31 cellular contexts compared by ENCODE assay signal in genomic region chr9:102950341-102950740, GRCh38. TPM values are rescaled to one million over a fixed set of nuclear protein-coding genes. Genes with fewer than 3 reads are reported as not detected.
"Had no signal": no experiment of that assay in that cellular context is flagged by ENCODE, and none has a peak within 500 bp of the region (broad histone marks: within the 10 kb centered on the region; RNA-seq: fewer than 3 reads in every experiment).

No MANE protein-coding gene starts in this region.

- DNase-seq: activated B cell treated with CpG ODN at 0.5 μM for 24 hours; activated CD4-positive, alpha-beta T cell treated with anti-CD3 and anti-CD28 coated beads for 36 hours; activated CD4-positive, alpha-beta T cell treated with anti-CD3 and anti-CD28 coated beads, Interleukin-2, amount 50 U/mL, for 4 hours; activated CD8-positive, alpha-beta memory T cell treated with anti-CD3 and anti-CD28 coated beads for 24 hours; activated CD8-positive, alpha-beta memory T cell treated with anti-CD3 and anti-CD28 coated beads, Interleukin-2, amount 50 U/mL, for 4 hours; activated naive CD4-positive, alpha-beta T cell; activated T-cell treated with anti-CD3 and anti-CD28 coated beads, Interleukin-2, amount 50 U/mL, for 24 hours; amniotic stem cell; cortex of kidney; foreskin fibroblast; glutamatergic neuron; immature natural killer cell; left ventricle myocardium superior; mammary epithelial cell; midbrain; pancreas; psoas muscle; right cardiac atrium; stimulated activated CD4-positive, alpha-beta T cell treated with anti-CD3 and anti-CD28 coated beads, Interleukin-12 subunit alpha, Interleukin-12 subunit beta, amount 100 ng/mL, for 4 hours; substantia nigra; T-helper 1 cell; thyroid gland; upper lobe of right lung had no signal

- H3K27me3 ChIP-seq: cardiac muscle cell, hepatocyte, neutrophil, pancreas, thyroid gland, upper lobe of right lung had no signal

- H3K9me3 ChIP-seq: neutrophil, pancreas, psoas muscle, thyroid gland, upper lobe of right lung had no signal

- H3K4me1 ChIP-seq: pancreas, psoas muscle, thyroid gland, upper lobe of right lung had no signal

- H3K36me3 ChIP-seq: cardiac muscle cell, neutrophil, pancreas, thyroid gland, upper lobe of right lung had no signal

- ATAC-seq: activated CD4-positive, alpha-beta T cell treated with anti-CD3 and anti-CD28 coated beads for 36 hours; left ventricle myocardium superior; natural killer cell treated with Interleukin-12 subunit alpha and Interleukin-12 subunit beta and Interleukin-15 and Interleukin-18, amount 100 ng/mL, for 72 hours; pancreas; psoas muscle; right cardiac atrium; upper lobe of right lung had no signal

- H3K4me3 ChIP-seq: cardiac muscle cell, hepatocyte, pancreas, psoas muscle, thyroid gland, upper lobe of right lung had no signal

- H3K27ac ChIP-seq: cardiac muscle cell, epithelial cell of prostate, hepatocyte, neutrophil, pancreas, psoas muscle, thyroid gland, upper lobe of right lung had no signal

RNA-seq across cellular contexts. Expression of gene CYLC2, which starts 44.8 kb away (rescaled TPM):
- total RNA-seq: activated B cell treated with CpG ODN at 0.5 μM for 24 hours; activated CD4-positive, alpha-beta T cell treated with anti-CD3 and anti-CD28 coated beads for 36 hours; activated T-helper 2 cell treated with anti-CD3 and anti-CD28 coated beads, Interferon-gamma antibody, Interleukin-2, Interleukin-4, amounts not matched to agents 10 μg/mL and 5 μg/mL and 100 μg/mL, durations not matched to agents 14 hours and 24 hours and 36 hours; cardiac muscle cell; cerebellum; hepatocyte; left ventricle myocardium superior; mammary epithelial cell; natural killer cell treated with Interleukin-12 subunit alpha and Interleukin-12 subunit beta and Interleukin-15 and Interleukin-18, amount 100 ng/mL, for 72 hours; pancreas; psoas muscle; right cardiac atrium; skeletal muscle tissue; thyroid gland; upper lobe of right lung had no signal
- polyA plus RNA-seq: cardiac muscle cell, hepatocyte, immature natural killer cell, mammary epithelial cell, psoas muscle, right cardiac atrium had no signal
